Comparison of ENCODE assay signal across 27 cellular contexts in the genomic region with DNA sequence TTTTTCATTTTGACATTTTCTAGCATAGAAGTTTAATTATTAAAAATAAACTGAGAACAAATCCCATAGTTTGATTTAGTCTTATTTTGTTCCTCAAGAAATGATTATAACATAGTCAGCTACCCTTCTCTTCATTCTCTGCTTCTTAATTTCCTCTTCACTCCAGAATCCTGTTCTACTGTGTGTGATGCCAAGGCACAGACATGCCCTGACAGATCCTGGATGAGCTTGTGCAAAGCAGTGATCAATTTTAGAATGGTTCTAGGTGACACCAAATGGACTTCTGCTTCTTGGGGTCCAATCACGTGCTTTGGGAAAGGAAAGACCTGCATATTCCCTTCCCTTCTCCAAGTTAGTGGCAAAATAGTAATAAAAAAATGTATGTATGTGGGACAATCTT.
"Had no signal": no experiment of that assay in that cellular context is flagged by ENCODE, and none has a peak within 500 bp of the region (broad histone marks: within the 10 kb centered on the region; RNA-seq: fewer than 3 reads in every experiment).

No MANE protein-coding gene starts in this region.

- H3K36me3 ChIP-seq: cardiac muscle cell, colonic mucosa, left ventricle myocardium inferior, neutrophil, ovary, prostate gland, transverse colon had no signal

- H3K4me3 Mint-ChIP-seq: activated CD4-positive, alpha-beta T cell treated with anti-CD3 and anti-CD28 coated beads, Interleukin-2, amount 10 ng/mL, durations not matched to agents 24 days and 14 days; activated CD8-positive, alpha-beta T cell treated with anti-CD3 and anti-CD28 coated beads for 36 hours; activated T-cell treated with anti-CD3 and anti-CD28 coated beads, Interleukin-2, amount 50 U/mL, for 4 hours; naive B cell; nephron progenitor cell; T-helper 1 cell treated with Interleukin-12 subunit alpha and Interleukin-12 subunit beta and Interleukin-4 antibody, amounts not matched to agents 30 μg/mL and 1 μg/mL, for 36 hours had no signal

- H3K27ac ChIP-seq: cardiac muscle cell, colonic mucosa, left ventricle myocardium inferior, neutrophil, ovary, prostate gland, skin epidermis, testis, transverse colon, VCaP had no signal

- H3K4me3 ChIP-seq: cardiac muscle cell, colonic mucosa, left ventricle myocardium inferior, lung, ovary, prostate gland, skin epidermis, testis, transverse colon had no signal

- H3K9me3 ChIP-seq: colonic mucosa, left ventricle myocardium inferior, neutrophil, ovary, prostate gland, testis, transverse colon had no signal

- H3K27me3 Mint-ChIP-seq: activated CD4-positive, alpha-beta T cell treated with anti-CD3 and anti-CD28 coated beads, Interleukin-2, amount 10 ng/mL, durations not matched to agents 24 days and 14 days; activated CD8-positive, alpha-beta T cell treated with anti-CD3 and anti-CD28 coated beads for 36 hours; naive B cell had no signal

- H3K27me3 ChIP-seq: cardiac muscle cell, colonic mucosa, neutrophil, ovary, testis, transverse colon had no signal

- DNase-seq: activated CD4-positive, alpha-beta T cell treated with anti-CD3 and anti-CD28 coated beads, Interleukin-2, amount 10 ng/mL, durations not matched to agents 24 days and 14 days; activated CD8-positive, alpha-beta T cell treated with anti-CD3 and anti-CD28 coated beads for 36 hours; activated naive CD4-positive, alpha-beta T cell; activated T-cell treated with anti-CD3 and anti-CD28 coated beads, Interleukin-2, amount 50 U/mL, for 4 hours; cerebellar nuclear complex; colonic mucosa; effector memory CD4-positive, alpha-beta T cell; left ventricle myocardium inferior; naive B cell; nephron progenitor cell; ovary; retina; stimulated activated CD4-positive, alpha-beta T cell treated with anti-CD3 and anti-CD28 coated beads, Interleukin-12 subunit alpha, Interleukin-12 subunit beta, amount 100 ng/mL, for 4 hours; stimulated activated CD4-positive, alpha-beta T cell treated with anti-CD3 and anti-CD28 coated beads, Interleukin-4, amount 100 ng/mL, for 1 hour; stimulated activated naive CD8-positive, alpha-beta T cell treated with anti-CD3 and anti-CD28 coated beads, Interleukin-15, Interleukin-2, amounts not matched to agents 100 U/mL and 50 U/mL, for 24 hours; T-helper 9 cell; testis; transverse colon had no signal

- H3K9me3 Mint-ChIP-seq: activated CD4-positive, alpha-beta T cell treated with anti-CD3 and anti-CD28 coated beads, Interleukin-2, amount 10 ng/mL, durations not matched to agents 24 days and 14 days; activated T-helper 2 cell treated with anti-CD3 and anti-CD28 coated beads, Interferon-gamma antibody, Interleukin-2, Interleukin-4, amounts not matched to agents 10 μg/mL and 5 μg/mL and 100 μg/mL, durations not matched to agents 14 hours and 24 hours and 36 hours; nephron progenitor cell; T-helper 1 cell treated with Interleukin-12 subunit alpha and Interleukin-12 subunit beta and Interleukin-4 antibody, amounts not matched to agents 30 μg/mL and 1 μg/mL, for 36 hours had no signal

- H3K27ac Mint-ChIP-seq: activated CD4-positive, alpha-beta T cell treated with anti-CD3 and anti-CD28 coated beads, Interleukin-2, amount 10 ng/mL, durations not matched to agents 24 days and 14 days; activated CD8-positive, alpha-beta T cell treated with anti-CD3 and anti-CD28 coated beads for 36 hours; activated naive CD4-positive, alpha-beta T cell treated with anti-CD3 and anti-CD28 coated beads, Interleukin-2, amount 50 U/mL, for 72 hours; activated T-helper 2 cell treated with anti-CD3 and anti-CD28 coated beads, Interferon-gamma antibody, Interleukin-2, Interleukin-4, amounts not matched to agents 10 μg/mL and 5 μg/mL and 100 μg/mL, durations not matched to agents 14 hours and 24 hours and 36 hours; naive B cell; nephron progenitor cell; T-helper 1 cell treated with Interleukin-12 subunit alpha and Interleukin-12 subunit beta and Interleukin-4 antibody, amounts not matched to agents 30 μg/mL and 1 μg/mL, for 36 hours had no signal

- H3K4me1 Mint-ChIP-seq: activated CD4-positive, alpha-beta T cell treated with anti-CD3 and anti-CD28 coated beads, Interleukin-2, amount 10 ng/mL, durations not matched to agents 24 days and 14 days; naive B cell; nephron progenitor cell had no signal

- H3K36me3 Mint-ChIP-seq: activated naive CD4-positive, alpha-beta T cell treated with anti-CD3 and anti-CD28 coated beads, Interleukin-2, amount 50 U/mL, for 72 hours; naive B cell had no signal

- H3K4me1 ChIP-seq: colonic mucosa, left ventricle myocardium inferior, prostate gland, testis had no signal
